1 cellular context compared by ENCODE assay signal in the genomic region with DNA sequence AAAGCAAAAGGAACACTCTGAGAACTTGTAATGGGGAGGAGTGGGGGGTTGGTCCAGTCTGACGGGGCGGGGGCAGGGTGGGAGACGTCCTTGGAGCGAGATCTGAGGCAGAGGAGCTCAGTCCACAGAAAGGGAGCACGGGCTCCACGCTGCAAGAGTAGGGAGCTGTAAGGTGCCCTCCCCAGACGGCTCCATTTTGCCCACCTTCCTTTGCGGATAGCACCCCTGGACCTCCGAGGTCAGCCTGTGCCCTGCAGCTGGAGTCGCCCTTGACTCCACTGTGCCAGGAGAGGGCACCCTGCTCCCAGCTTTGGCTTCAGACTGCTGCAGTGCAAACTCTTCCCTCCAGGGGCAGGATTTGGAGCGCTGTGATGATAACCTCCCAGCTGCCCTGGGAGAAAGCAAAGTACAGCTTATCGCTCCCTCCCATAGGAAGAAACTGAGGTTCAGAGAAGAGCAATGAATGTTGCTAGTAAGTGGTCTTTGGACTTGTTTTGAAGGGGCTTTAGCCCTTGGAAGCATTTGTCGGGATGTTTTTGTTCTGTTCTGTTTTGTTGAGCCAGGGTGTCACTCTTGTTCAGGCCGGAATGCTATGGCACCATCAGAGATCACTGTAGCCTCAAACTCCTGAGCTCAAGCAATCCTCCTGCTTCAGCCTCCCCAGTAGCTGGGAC.
TF ChIP-seq lines count a peak whose summit lies in the region.

No MANE protein-coding gene starts in this region.

TF ChIP-seq in HepG2, 621 proteins besides CTCF, POLR2A, EP300 and RAD21 (continued from another document and continues in another):
- no peak for TF ChIP-seq ZUFSP (CRISPR knock-in tag; IDR thresholded peaks at IDR 0.05; ENCODE audit: borderline replicate concordance)
- TF ChIP-seq, protein P1, sequence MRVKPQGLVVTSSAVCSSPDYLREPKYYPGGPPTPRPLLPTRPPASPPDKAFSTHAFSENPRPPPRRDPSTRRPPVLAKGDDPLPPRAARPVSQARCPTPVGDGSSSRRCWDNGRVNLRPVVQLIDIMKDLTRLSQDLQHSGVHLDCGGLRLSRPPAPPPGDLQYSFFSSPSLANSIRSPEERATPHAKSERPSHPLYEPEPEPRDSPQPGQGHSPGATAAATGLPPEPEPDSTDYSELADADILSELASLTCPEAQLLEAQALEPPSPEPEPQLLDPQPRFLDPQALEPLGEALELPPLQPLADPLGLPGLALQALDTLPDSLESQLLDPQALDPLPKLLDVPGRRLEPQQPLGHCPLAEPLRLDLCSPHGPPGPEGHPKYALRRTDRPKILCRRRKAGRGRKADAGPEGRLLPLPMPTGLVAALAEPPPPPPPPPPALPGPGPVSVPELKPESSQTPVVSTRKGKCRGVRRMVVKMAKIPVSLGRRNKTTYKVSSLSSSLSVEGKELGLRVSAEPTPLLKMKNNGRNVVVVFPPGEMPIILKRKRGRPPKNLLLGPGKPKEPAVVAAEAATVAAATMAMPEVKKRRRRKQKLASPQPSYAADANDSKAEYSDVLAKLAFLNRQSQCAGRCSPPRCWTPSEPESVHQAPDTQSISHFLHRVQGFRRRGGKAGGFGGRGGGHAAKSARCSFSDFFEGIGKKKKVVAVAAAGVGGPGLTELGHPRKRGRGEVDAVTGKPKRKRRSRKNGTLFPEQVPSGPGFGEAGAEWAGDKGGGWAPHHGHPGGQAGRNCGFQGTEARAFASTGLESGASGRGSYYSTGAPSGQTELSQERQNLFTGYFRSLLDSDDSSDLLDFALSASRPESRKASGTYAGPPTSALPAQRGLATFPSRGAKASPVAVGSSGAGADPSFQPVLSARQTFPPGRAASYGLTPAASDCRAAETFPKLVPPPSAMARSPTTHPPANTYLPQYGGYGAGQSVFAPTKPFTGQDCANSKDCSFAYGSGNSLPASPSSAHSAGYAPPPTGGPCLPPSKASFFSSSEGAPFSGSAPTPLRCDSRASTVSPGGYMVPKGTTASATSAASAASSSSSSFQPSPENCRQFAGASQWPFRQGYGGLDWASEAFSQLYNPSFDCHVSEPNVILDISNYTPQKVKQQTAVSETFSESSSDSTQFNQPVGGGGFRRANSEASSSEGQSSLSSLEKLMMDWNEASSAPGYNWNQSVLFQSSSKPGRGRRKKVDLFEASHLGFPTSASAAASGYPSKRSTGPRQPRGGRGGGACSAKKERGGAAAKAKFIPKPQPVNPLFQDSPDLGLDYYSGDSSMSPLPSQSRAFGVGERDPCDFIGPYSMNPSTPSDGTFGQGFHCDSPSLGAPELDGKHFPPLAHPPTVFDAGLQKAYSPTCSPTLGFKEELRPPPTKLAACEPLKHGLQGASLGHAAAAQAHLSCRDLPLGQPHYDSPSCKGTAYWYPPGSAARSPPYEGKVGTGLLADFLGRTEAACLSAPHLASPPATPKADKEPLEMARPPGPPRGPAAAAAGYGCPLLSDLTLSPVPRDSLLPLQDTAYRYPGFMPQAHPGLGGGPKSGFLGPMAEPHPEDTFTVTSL (CRISPR knock-in tag; IDR thresholded peaks at IDR 0.05; ENCODE audit: borderline replicate concordance), result 0 out of 2 replicates have a peak, but pooled peaks have one; percentile 15
- TF ChIP-seq, protein P2, sequence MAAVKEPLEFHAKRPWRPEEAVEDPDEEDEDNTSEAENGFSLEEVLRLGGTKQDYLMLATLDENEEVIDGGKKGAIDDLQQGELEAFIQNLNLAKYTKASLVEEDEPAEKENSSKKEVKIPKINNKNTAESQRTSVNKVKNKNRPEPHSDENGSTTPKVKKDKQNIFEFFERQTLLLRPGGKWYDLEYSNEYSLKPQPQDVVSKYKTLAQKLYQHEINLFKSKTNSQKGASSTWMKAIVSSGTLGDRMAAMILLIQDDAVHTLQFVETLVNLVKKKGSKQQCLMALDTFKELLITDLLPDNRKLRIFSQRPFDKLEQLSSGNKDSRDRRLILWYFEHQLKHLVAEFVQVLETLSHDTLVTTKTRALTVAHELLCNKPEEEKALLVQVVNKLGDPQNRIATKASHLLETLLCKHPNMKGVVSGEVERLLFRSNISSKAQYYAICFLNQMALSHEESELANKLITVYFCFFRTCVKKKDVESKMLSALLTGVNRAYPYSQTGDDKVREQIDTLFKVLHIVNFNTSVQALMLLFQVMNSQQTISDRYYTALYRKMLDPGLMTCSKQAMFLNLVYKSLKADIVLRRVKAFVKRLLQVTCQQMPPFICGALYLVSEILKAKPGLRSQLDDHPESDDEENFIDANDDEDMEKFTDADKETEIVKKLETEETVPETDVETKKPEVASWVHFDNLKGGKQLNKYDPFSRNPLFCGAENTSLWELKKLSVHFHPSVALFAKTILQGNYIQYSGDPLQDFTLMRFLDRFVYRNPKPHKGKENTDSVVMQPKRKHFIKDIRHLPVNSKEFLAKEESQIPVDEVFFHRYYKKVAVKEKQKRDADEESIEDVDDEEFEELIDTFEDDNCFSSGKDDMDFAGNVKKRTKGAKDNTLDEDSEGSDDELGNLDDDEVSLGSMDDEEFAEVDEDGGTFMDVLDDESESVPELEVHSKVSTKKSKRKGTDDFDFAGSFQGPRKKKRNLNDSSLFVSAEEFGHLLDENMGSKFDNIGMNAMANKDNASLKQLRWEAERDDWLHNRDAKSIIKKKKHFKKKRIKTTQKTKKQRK (IDR thresholded peaks at IDR 0.05; ENCODE audit: low read length), result no peak
- TF ChIP-seq ZSCAN12 (CRISPR knock-in tag; IDR thresholded peaks at IDR 0.05), result no peak
- peak; percentile 98 for TF ChIP-seq ZNF770 (CRISPR knock-in tag; IDR thresholded peaks at IDR 0.05)
- peak; percentile 75; the same call in 1 of the 2 replicates for TF ChIP-seq ETV5 (CRISPR knock-in tag; IDR thresholded peaks at IDR 0.05; ENCODE audit: borderline replicate concordance)
- TF ChIP-seq, protein P3, sequence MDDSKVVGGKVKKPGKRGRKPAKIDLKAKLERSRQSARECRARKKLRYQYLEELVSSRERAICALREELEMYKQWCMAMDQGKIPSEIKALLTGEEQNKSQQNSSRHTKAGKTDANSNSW (CRISPR knock-in tag; IDR thresholded peaks at IDR 0.05; ENCODE audit: borderline replicate concordance), result no peak
- TF ChIP-seq BHLHE40 (IDR thresholded peaks at IDR 0.05; ENCODE audit: low read length), result peak; percentile 65
- no peak for TF ChIP-seq ZNF251 (CRISPR knock-in tag; IDR thresholded peaks at IDR 0.05)
- TF ChIP-seq, protein P4, sequence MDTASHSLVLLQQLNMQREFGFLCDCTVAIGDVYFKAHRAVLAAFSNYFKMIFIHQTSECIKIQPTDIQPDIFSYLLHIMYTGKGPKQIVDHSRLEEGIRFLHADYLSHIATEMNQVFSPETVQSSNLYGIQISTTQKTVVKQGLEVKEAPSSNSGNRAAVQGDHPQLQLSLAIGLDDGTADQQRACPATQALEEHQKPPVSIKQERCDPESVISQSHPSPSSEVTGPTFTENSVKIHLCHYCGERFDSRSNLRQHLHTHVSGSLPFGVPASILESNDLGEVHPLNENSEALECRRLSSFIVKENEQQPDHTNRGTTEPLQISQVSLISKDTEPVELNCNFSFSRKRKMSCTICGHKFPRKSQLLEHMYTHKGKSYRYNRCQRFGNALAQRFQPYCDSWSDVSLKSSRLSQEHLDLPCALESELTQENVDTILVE (CRISPR knock-in tag; IDR thresholded peaks at IDR 0.05), result peak; percentile 94
- TF ChIP-seq ZNF710 (CRISPR knock-in tag; IDR thresholded peaks at IDR 0.05; ENCODE audit: borderline replicate concordance), result peak; percentile 75; the same call in 1 of the 2 replicates
- peak; percentile 99 for TF ChIP-seq ZNF772 (CRISPR knock-in tag; IDR thresholded peaks at IDR 0.05)
- peak; percentile 84 for TF ChIP-seq ZSCAN25 (CRISPR knock-in tag; IDR thresholded peaks at IDR 0.05)
- TF ChIP-seq HOXA5 (CRISPR knock-in tag; IDR thresholded peaks at IDR 0.05), result peak; percentile 40; the same call in 1 of the 2 replicates
- TF ChIP-seq HNRNPH1 (optimal IDR thresholded peaks at IDR 0.05; ENCODE audit: low read depth, low read length), result no peak
- TF ChIP-seq NR2F2 (IDR thresholded peaks at IDR 0.05; ENCODE audit: borderline replicate concordance, low read depth), result peak; percentile 75; the same call in 1 of the 2 replicates
- TF ChIP-seq NFKB2 (CRISPR knock-in tag; IDR thresholded peaks at IDR 0.05; ENCODE audit: borderline replicate concordance), result peak; percentile 60; the same call in 1 of the 2 replicates
- no peak; the same call in 1 of the 2 replicates for TF ChIP-seq MYC (CRISPR knock-in tag; IDR thresholded peaks at IDR 0.05; ENCODE audit: borderline replicate concordance)
- no peak for TF ChIP-seq ZNF7 (CRISPR knock-in tag; IDR thresholded peaks at IDR 0.05)
- no peak for TF ChIP-seq ARNT (IDR thresholded peaks at IDR 0.05)
- 0 out of 2 replicates have a peak, but pooled peaks have one; percentile 49 for TF ChIP-seq AKAP8 (CRISPR knock-in tag; IDR thresholded peaks at IDR 0.05)
- TF ChIP-seq, protein P5, sequence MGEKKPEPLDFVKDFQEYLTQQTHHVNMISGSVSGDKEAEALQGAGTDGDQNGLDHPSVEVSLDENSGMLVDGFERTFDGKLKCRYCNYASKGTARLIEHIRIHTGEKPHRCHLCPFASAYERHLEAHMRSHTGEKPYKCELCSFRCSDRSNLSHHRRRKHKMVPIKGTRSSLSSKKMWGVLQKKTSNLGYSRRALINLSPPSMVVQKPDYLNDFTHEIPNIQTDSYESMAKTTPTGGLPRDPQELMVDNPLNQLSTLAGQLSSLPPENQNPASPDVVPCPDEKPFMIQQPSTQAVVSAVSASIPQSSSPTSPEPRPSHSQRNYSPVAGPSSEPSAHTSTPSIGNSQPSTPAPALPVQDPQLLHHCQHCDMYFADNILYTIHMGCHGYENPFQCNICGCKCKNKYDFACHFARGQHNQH (CRISPR knock-in tag; IDR thresholded peaks at IDR 0.05), result peak; percentile 97
- peak; percentile 76; the same call in 1 of the 2 replicates for TF ChIP-seq ZNF558 (CRISPR knock-in tag; IDR thresholded peaks at IDR 0.05; ENCODE audit: borderline replicate concordance)
- TF ChIP-seq PTBP1 (IDR thresholded peaks at IDR 0.05; ENCODE audit: low read depth, low read length, poor library complexity, severe bottlenecking), result no peak
- peak; percentile 98 for TF ChIP-seq KDM4B (CRISPR knock-in tag; IDR thresholded peaks at IDR 0.05)
- TF ChIP-seq RARG (CRISPR knock-in tag; IDR thresholded peaks at IDR 0.05; ENCODE audit: low read depth), result no peak
- TF ChIP-seq ZNF556 (CRISPR knock-in tag; IDR thresholded peaks at IDR 0.05; ENCODE audit: borderline replicate concordance), result peak; percentile 96; the same call in 1 of the 2 replicates
- no peak for TF ChIP-seq ZNF749 (CRISPR knock-in tag; IDR thresholded peaks at IDR 0.05; ENCODE audit: borderline replicate concordance)
- no peak; the same call in 1 of the 2 replicates for TF ChIP-seq NFE2 (CRISPR knock-in tag; IDR thresholded peaks at IDR 0.05)
- TF ChIP-seq XBP1 (CRISPR knock-in tag; IDR thresholded peaks at IDR 0.05), result no peak
- TF ChIP-seq HCFC1 (IDR thresholded peaks at IDR 0.05; ENCODE audit: low read depth, low read length), result peak; percentile 32; the same call in 1 of the 2 replicates
- TF ChIP-seq TAF1 (CRISPR knock-in tag; IDR thresholded peaks at IDR 0.05), result peak; percentile 34; the same call in 1 of the 2 replicates
- TF ChIP-seq TRAFD1 (CRISPR knock-in tag; IDR thresholded peaks at IDR 0.05; ENCODE audit: borderline replicate concordance), result no peak; the same call in 1 of the 2 replicates
